ENCODE assay signal across 18 cellular contexts in the genomic region with DNA sequence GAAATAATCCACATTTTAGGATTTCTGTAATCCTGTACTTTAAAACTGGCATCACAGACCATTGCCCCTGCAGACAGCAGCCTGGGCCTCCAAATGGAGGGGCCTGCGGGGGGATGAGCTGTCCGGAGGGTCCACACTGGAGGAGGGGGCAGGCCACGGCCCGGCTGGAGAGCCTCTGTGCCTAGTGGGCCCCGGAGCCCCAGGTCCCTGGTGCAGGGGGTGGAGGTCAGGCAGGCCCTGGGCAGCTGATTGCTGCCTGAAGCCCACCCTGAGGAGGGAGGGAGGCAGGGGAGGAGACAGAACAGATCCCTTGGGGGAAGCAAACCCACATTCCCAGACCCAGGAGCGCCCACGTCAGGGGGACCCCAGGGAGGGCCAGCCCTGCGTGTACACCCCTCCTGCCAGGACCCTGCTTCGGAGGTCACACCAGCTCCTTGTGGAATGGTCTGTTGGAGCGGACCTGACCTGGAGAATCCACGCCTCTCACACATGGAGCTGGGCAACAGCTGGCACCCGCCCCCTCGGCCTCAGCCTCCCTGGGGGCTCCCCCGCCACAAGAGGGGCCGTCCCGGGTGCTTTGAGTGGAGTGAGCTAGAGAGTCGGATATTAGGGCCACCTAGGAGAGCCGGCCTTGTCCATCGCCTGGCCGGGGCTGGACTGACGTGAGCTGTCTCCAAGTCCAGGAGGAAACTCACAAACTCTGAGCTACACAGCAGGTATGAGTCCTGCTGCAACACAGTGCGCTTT. TPM values are rescaled to one million over a fixed set of nuclear protein-coding genes. Genes with fewer than 3 reads are reported as not detected.
DNase-seq lines count a peak whose midpoint lies in the region; ATAC-seq, FAIRE-seq and TF ChIP-seq lines count a peak whose summit lies in the region.
"Had no signal": no experiment of that assay in that cellular context is flagged by ENCODE, and none has a peak within 500 bp of the region (broad histone marks: within the 10 kb centered on the region; RNA-seq: fewer than 3 reads in every experiment).

No MANE protein-coding gene starts in this region.

- no peak overlapping the region for H2AK5ac ChIP-seq in H1 (ENCODE audit: low read depth, low read length)

- H2AFZ ChIP-seq in H1 (ENCODE audit: low read length), result no peak overlapping the region
- H2AFZ ChIP-seq: GM23248 had no signal

- no peak overlapping the region for H3K23ac ChIP-seq in H1 (ENCODE audit: insufficient read length)

- ATAC-seq in Right ventricle myocardium inferior, result no peak
- no peak for ATAC-seq in Right ventricle myocardium superior (ENCODE audit: poor library complexity)
- ATAC-seq: GM12878 had no signal

- peaks cover 0 to 7% (median under 1%) of the 10 kb centered on the region in 4 experiments; a peak in 3 of 7 replicates for H3K4me1 ChIP-seq in H1 (replicated peaks in 1 of 4; ENCODE audit: control insufficient read depth in 3 of 4, insufficient read depth in 4 of 4, low read length in 3 of 4)
- peaks cover 0 to 22% (median 13%) of the 10 kb centered on the region in 4 donors for H3K4me1 ChIP-seq in sigmoid colon

- peak; percentile 62 for DNase-seq in Right ventricle myocardium inferior (ENCODE audit: missing footprints)
- DNase-seq in Right ventricle myocardium superior, result no peak
- DNase-seq in H1 (ENCODE audit: low read depth in 1 of 2, low spot score in 2 of 2), result no peak
- peak; percentile 67 for DNase-seq in sigmoid colon
- no peak for DNase-seq in NOMO-1 (lab: John Stamatoyannopoulos, UW; ENCODE audit: unreplicated experiment in 2 of 2)
- DNase-seq in DMS153 treated with DMSO at 0.1 percent for 48 hours (lab: John Stamatoyannopoulos, UW; ENCODE audit: unreplicated experiment), result no peak
- no peak for DNase-seq in central memory CD4-positive, alpha-beta T cell
- DNase-seq: C1 segment of cervical spinal cord; Calu3; CD4-positive, alpha-beta T cell; DMS 273 treated with DMSO at 0.1 percent for 48 hours; DMS79; GM23248; H7 had no signal

- no peak for TF ChIP-seq EP300 in H1 (IDR thresholded peaks at IDR 0.05; ENCODE audit: borderline replicate concordance in 1 of 2, low read depth in 2 of 2, low read length in 2 of 2)
- TF ChIP-seq EP300 in sigmoid colon (IDR thresholded peaks at IDR 0.05), result no peak

- no peaks in the 10 kb centered on the region for H3K27me3 ChIP-seq in H1 (replicated peaks in 1 of 4; ENCODE audit: control insufficient read depth in 3 of 4, extremely low read depth in 1 of 4, insufficient read depth in 3 of 4, low read length in 3 of 4)
- no peaks in the 10 kb centered on the region for H3K27me3 ChIP-seq in sigmoid colon

- H3K4ac ChIP-seq in H1 (replicated peaks; ENCODE audit: insufficient read length, low read depth, low read length), result no peak overlapping the region

- no peak for FAIRE-seq in H1 (lab: Jason Lieb, UNC)
- FAIRE-seq: GM12878, GM18507 had no signal

- no peak overlapping the region for H3K18ac ChIP-seq in H1 (ENCODE audit: extremely low read depth, low read length)

- H2BK120ac ChIP-seq in H1 (replicated peaks; ENCODE audit: low read depth, low read length), result no peak overlapping the region

- no peak overlapping the region for H3K56ac ChIP-seq in H1 (replicated peaks; ENCODE audit: insufficient read length, low read depth, low read length)

- H3K9ac ChIP-seq in H1 (replicated peaks in 1 of 4; ENCODE audit: extremely low read depth in 1 of 4, low read depth in 3 of 4, low read length in 3 of 4), result no peak overlapping the region
- H3K9ac ChIP-seq: GM23248 had no signal

- no peak overlapping the region for H3K14ac ChIP-seq in H1 (ENCODE audit: insufficient read length)

- 91% methylated on average over 19 of the region's 22 CpGs; no CpG with 5 or more reads in 1 of the 2 experiments for WGBS in H1 (ENCODE audit: extremely low coverage in 1 of 2, insufficient coverage in 1 of 2, insufficient read length in 1 of 2, insufficient replicate concordance in 2 of 2, low coverage in 1 of 2, low lambda C conversion rate in 2 of 2, missing lambda C conversion rate in 1 of 2), 2 experiments
- WGBS in sigmoid colon, 2 donors, result 89% methylated on average over 22 of the region's 22 CpGs

- no peaks in the 10 kb centered on the region for H3K79me2 ChIP-seq in H1 (ENCODE audit: control insufficient read depth in 1 of 2, insufficient read depth in 2 of 2, low read length in 2 of 2)

- H3K4me3 ChIP-seq in H1 (ENCODE audit: extremely low read depth in 1 of 4, insufficient read depth in 2 of 4, low read depth in 3 of 4, low read length in 4 of 4), result no peak overlapping the region
- no peak overlapping the region for H3K4me3 ChIP-seq in sigmoid colon
- H3K4me3 ChIP-seq: GM12878, GM23248 had no signal

- TF ChIP-seq RAD21 in H1 (IDR thresholded peaks at IDR 0.05 in 1 of 2, conservative IDR thresholded peaks at IDR 0.05 in 1 of 2; ENCODE audit: low read depth in 2 of 2, low read length in 2 of 2), result no peak

- H3K9me3 ChIP-seq in H1 (ENCODE audit: insufficient read depth in 2 of 2, low read depth in 1 of 2, low read length in 1 of 2) (no peaks in the 10 kb centered on the region), sigmoid colon (no peaks in the 10 kb centered on the region)

- no peak overlapping the region for H2BK20ac ChIP-seq in H1 (ENCODE audit: low read length)

- H4K8ac ChIP-seq in H1 (ENCODE audit: extremely low read depth, insufficient read depth, low read length), result peak overlapping the region; percentile 71; the same call in 1 of the 2 replicates

- H2BK12ac ChIP-seq in H1 (ENCODE audit: low read depth, low read length), result no peak overlapping the region

- H2BK5ac ChIP-seq in H1 (ENCODE audit: low read depth, low read length), result no peak overlapping the region

- CTCF ChIA-PET in H1 (lab: Charles Lee; ENCODE audit: partially characterized antibody), result interaction anchor here (0.8 to 2.2 kb wide), 8 partner anchors 8 to 153 kb away, joined by 3 to 7 read pairs (median 4); no protein-coding TSS in a partner anchor

- no peak for TF ChIP-seq POLR2A in H1 (IDR thresholded peaks at IDR 0.05; ENCODE audit: control extremely low read depth in 1 of 2, low read depth in 2 of 2, low read length in 2 of 2)
- no peak for TF ChIP-seq POLR2A in sigmoid colon (IDR thresholded peaks at IDR 0.05)

- no peaks in the 10 kb centered on the region for H3K36me3 ChIP-seq in H1 (ENCODE audit: control insufficient read depth in 2 of 4, insufficient read depth in 4 of 4, low read length in 3 of 4)
- H3K36me3 ChIP-seq in sigmoid colon, result no peaks in the 10 kb centered on the region

- no peaks in the 10 kb centered on the region for H3K79me1 ChIP-seq in H1 (ENCODE audit: low read depth, low read length)

- no peak overlapping the region for H4K91ac ChIP-seq in H1 (replicated peaks; ENCODE audit: insufficient read length, low read length)

- H3K4me2 ChIP-seq in H1 (ENCODE audit: insufficient read depth in 1 of 2, low read depth in 2 of 2, low read length in 2 of 2), result no peak overlapping the region

- POLR2A ChIA-PET in H1 (lab: Charles Lee; ENCODE audit: partially characterized antibody), result interaction anchor here (1.8 kb wide), 1 partner anchor 8 kb away, joined by 6 read pairs; no protein-coding TSS in a partner anchor

- H4K5ac ChIP-seq in H1 (ENCODE audit: insufficient read length, low read depth, low read length), result no peak overlapping the region

- H4K20me1 ChIP-seq in H1 (replicated peaks in 1 of 2; ENCODE audit: control insufficient read depth in 1 of 2, insufficient read depth in 2 of 2, low read length in 2 of 2), result peaks cover 0 to 2% of the 10 kb centered on the region in 2 experiments

- TF ChIP-seq CTCF in H1 (IDR thresholded peaks at IDR 0.05; ENCODE audit: control extremely low read depth in 1 of 3, insufficient read depth in 1 of 3, low read depth in 1 of 3, low read length in 3 of 3), result no peak
- no peak for TF ChIP-seq CTCF in sigmoid colon (IDR thresholded peaks at IDR 0.05)

- intact Hi-C loops in Right ventricle myocardium inferior (cut with DNase I), result no loop called here
- intact Hi-C loops in Right ventricle myocardium superior (cut with DNase I), result no loop called here
- intact Hi-C loops in sigmoid colon (cut with DNase I), result no loop called here

- H2BK15ac ChIP-seq in H1 (ENCODE audit: low read length), result no peak overlapping the region

- H3K23me2 ChIP-seq in H1 (ENCODE audit: low read depth, low read length), result no peaks in the 10 kb centered on the region

- no peak overlapping the region for H3K27ac ChIP-seq in H1 (ENCODE audit: low read depth, low read length)
- peak overlapping the region in 2 of 4 donors; percentile 28 to 49 for H3K27ac ChIP-seq in sigmoid colon
- H3K27ac ChIP-seq: 22Rv1, GM23248, HL-60 had no signal

TF ChIP-seq in H1, 55 proteins besides CTCF, POLR2A, EP300 and RAD21 (continues in another document):
- no peak for TF ChIP-seq POLR2AphosphoS5 (IDR thresholded peaks at IDR 0.05; ENCODE audit: low read depth, low read length)
- TF ChIP-seq SP4 (IDR thresholded peaks at IDR 0.05; ENCODE audit: low read length), result no peak
- no peak for TF ChIP-seq SRF (IDR thresholded peaks at IDR 0.05; ENCODE audit: low read depth, low read length)
- no peak for TF ChIP-seq SIN3A (conservative IDR thresholded peaks at IDR 0.05 in 1 of 2, IDR thresholded peaks at IDR 0.05 in 1 of 2; ENCODE audit: low read depth in 1 of 2, low read length in 2 of 2)
- no peak for TF ChIP-seq PHF8 (conservative IDR thresholded peaks at IDR 0.05; ENCODE audit: low read depth, low read length)
- no peak for TF ChIP-seq GTF2F1 (IDR thresholded peaks at IDR 0.05; ENCODE audit: borderline replicate concordance, low read depth, low read length)
- no peak for TF ChIP-seq CHD1 (IDR thresholded peaks at IDR 0.05; ENCODE audit: low read depth, low read length)
- TF ChIP-seq TEAD4 (IDR thresholded peaks at IDR 0.05; ENCODE audit: low read depth, low read length), result no peak
- TF ChIP-seq NANOG (IDR thresholded peaks at IDR 0.05; ENCODE audit: insufficient read depth, low read depth, low read length, poor library complexity, severe bottlenecking), result no peak
- TF ChIP-seq CREB1 (IDR thresholded peaks at IDR 0.05), result no peak
- TF ChIP-seq KDM4A (IDR thresholded peaks at IDR 0.05; ENCODE audit: low read depth, low read length, severe bottlenecking), result no peak
- no peak for TF ChIP-seq SP1 (IDR thresholded peaks at IDR 0.05; ENCODE audit: low read depth, low read length)

RNA-seq across cellular contexts. Expression of a gene that starts 12.2 kb away (rescaled TPM):
- total RNA-seq in Right ventricle myocardium inferior, result 26.1 TPM
- 23.4 TPM for total RNA-seq in Right ventricle myocardium superior
- total RNA-seq in H1 (2021; fragmentation: NEBNext Ultra II Directional; extraction: Animal tissue kit (Norgen Biotek cat#: 25700)), result 34.7 and 34.8 TPM in 2 replicates
- polyA plus RNA-seq in H1 (2011; rRNA removed), result 9.5 and 13.9 TPM in 2 replicates
- polyA plus RNA-seq in H1 (2011; cell fraction: cytosol; rRNA removed), result 10.7 TPM
- 21.4 TPM for polyA plus RNA-seq in H1 (2011; cell fraction: nucleus; rRNA removed)
- polyA plus RNA-seq in H1 (2012, experiment 1 of 2), result 18.4 to 23.9 TPM (median 19.5 TPM) in 4 replicates
- 17.9 TPM for polyA plus RNA-seq in H1 (2012, experiment 2 of 2)
- 21.3 TPM for polyA plus RNA-seq in H1 (2013, experiment 1 of 2)
- 21.1 TPM for polyA plus RNA-seq in H1 (2013, experiment 2 of 2)
- 8.9 and 10.4 TPM in 2 replicates for polyA minus RNA-seq in H1 (2011; rRNA and poly(A)+ RNA removed)
- polyA minus RNA-seq in H1 (2011; cell fraction: cytosol; rRNA and poly(A)+ RNA removed), result 17.1 TPM
- 21.8 TPM for polyA minus RNA-seq in H1 (2011; cell fraction: nucleus; rRNA and poly(A)+ RNA removed)
- total RNA-seq in sigmoid colon, result 10 to 100 TPM; 18.4 to 51.3 (median 23.3) TPM
- 10 to 100 TPM in 2 of 3 donors, 1 to 10 TPM in 1; 3.0 to 27.5 (median 10.4) TPM for polyA plus RNA-seq in sigmoid colon
- polyA plus RNA-seq: GM12878 had no signal

Comparison
In these comparisons a context has a peak if more than half of its experiments do, and no peak if none do; other contexts are left out.
1. DNase-seq: peak in Right ventricle myocardium inferior (single experiment) and sigmoid colon (single experiment); none in Right ventricle myocardium superior (single experiment), H1 (0 of 2), NOMO-1 (0 of 2), DMS153 treated with DMSO at 0.1 percent for 48 hours (single experiment) and central memory CD4-positive, alpha-beta T cell (single experiment).